ENCODE assay signal across 11 cellular contexts in the genomic region with DNA sequence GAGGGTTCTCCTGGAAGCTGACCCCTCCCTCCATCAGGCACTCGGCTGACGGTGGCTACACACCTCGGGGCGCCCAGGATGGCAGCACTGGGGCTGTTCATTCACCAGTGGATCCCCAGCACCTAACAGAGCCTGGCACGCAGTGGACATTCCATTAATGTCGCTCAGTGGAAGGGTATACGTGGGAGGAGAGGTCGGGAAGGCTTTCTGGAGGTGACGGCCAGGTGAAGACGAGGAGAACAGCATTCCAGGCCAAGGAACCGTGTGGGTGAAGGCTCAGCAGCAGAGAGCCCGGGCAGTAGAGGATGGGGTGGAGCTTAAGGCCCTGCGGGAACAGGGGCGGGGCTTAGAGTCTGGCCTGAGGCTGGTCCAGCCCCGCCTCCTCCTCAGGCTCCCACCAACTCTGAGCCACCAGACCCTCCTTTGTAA. TPM values are rescaled to one million over a fixed set of nuclear protein-coding genes. Genes with fewer than 3 reads are reported as not detected.
DNase-seq lines count a peak whose midpoint lies in the region; ATAC-seq and TF ChIP-seq lines count a peak whose summit lies in the region.
"Had no signal": no experiment of that assay in that cellular context is flagged by ENCODE, and none has a peak within 500 bp of the region (broad histone marks: within the 10 kb centered on the region; RNA-seq: fewer than 3 reads in every experiment).

No MANE protein-coding gene starts in this region.

- peak; percentile 25 for DNase-seq in activated naive CD8-positive, alpha-beta T cell treated with anti-CD3 and anti-CD28 coated beads, Interleukin-2, amount 50 U/mL, for 24 hours
- DNase-seq in activated naive CD8-positive, alpha-beta T cell treated with anti-CD3 and anti-CD28 coated beads for 36 hours: no peak
- DNase-seq in NOMO-1 treated with dmso at 0.1 percent for 144 hours (lab: John Stamatoyannopoulos, UW; ENCODE audit: unreplicated experiment): peak; percentile 37
- DNase-seq in erythroblast (lab: John Stamatoyannopoulos, UW): peak; percentile 24 to 47
- DNase-seq in transverse colon: peak; percentile 61
- no peak for DNase-seq in activated gamma-delta T cell (lab: John Stamatoyannopoulos, UW)
- DNase-seq: anterior cingulate cortex, hippocampal formation had no signal

- no peak overlapping the region for H3K27ac ChIP-seq in transverse colon

- no peaks in the 10 kb centered on the region for H3K4me1 Mint-ChIP-seq in activated naive CD8-positive, alpha-beta T cell treated with anti-CD3 and anti-CD28 coated beads, Interleukin-2, amount 50 U/mL, for 24 hours
- H3K4me1 Mint-ChIP-seq in activated naive CD8-positive, alpha-beta T cell treated with anti-CD3 and anti-CD28 coated beads for 36 hours: no peaks in the 10 kb centered on the region

- WGBS in transverse colon (ENCODE audit: low coverage in 1 of 2), 2 donors: 11% methylated on average over 14 of the region's 15 CpGs; no CpG with 5 or more reads in 1 of the 2 donors

- in situ Hi-C loops in transverse colon (cut with MboI; ENCODE audit: low pct_ligation_motif_present in 1 of 4, low pct_unique_long_range_greater_than_20kb in 1 of 4, low sequenced_read_pairs in 3 of 4): no loop called here

- H3K27ac Mint-ChIP-seq in activated naive CD8-positive, alpha-beta T cell treated with anti-CD3 and anti-CD28 coated beads, Interleukin-2, amount 50 U/mL, for 24 hours: no peak overlapping the region
- no peak overlapping the region for H3K27ac Mint-ChIP-seq in activated naive CD8-positive, alpha-beta T cell treated with anti-CD3 and anti-CD28 coated beads for 36 hours

- H3K9me3 Mint-ChIP-seq in activated naive CD8-positive, alpha-beta T cell treated with anti-CD3 and anti-CD28 coated beads, Interleukin-2, amount 50 U/mL, for 24 hours: no peaks in the 10 kb centered on the region
- no peaks in the 10 kb centered on the region for H3K9me3 Mint-ChIP-seq in activated naive CD8-positive, alpha-beta T cell treated with anti-CD3 and anti-CD28 coated beads for 36 hours

- no peaks in the 10 kb centered on the region for H3K9me3 ChIP-seq in transverse colon

- no peaks in the 10 kb centered on the region for H3K36me3 Mint-ChIP-seq in activated naive CD8-positive, alpha-beta T cell treated with anti-CD3 and anti-CD28 coated beads, Interleukin-2, amount 50 U/mL, for 24 hours (ENCODE audit: low read depth)
- H3K36me3 Mint-ChIP-seq in activated naive CD8-positive, alpha-beta T cell treated with anti-CD3 and anti-CD28 coated beads for 36 hours: no peaks in the 10 kb centered on the region

- no peak for ATAC-seq in activated naive CD8-positive, alpha-beta T cell treated with anti-CD3 and anti-CD28 coated beads, Interleukin-2, amount 50 U/mL, for 24 hours
- ATAC-seq in HG03175 (IDR thresholded peaks at IDR 0.05; ENCODE audit: unreplicated experiment): no peak
- ATAC-seq in GM18907 (IDR thresholded peaks at IDR 0.05; ENCODE audit: unreplicated experiment): no peak

- peaks cover 81% of the 10 kb centered on the region for H3K27me3 ChIP-seq in transverse colon

- no peak overlapping the region for H3K4me3 Mint-ChIP-seq in activated naive CD8-positive, alpha-beta T cell treated with anti-CD3 and anti-CD28 coated beads, Interleukin-2, amount 50 U/mL, for 24 hours
- no peak overlapping the region for H3K4me3 Mint-ChIP-seq in activated naive CD8-positive, alpha-beta T cell treated with anti-CD3 and anti-CD28 coated beads for 36 hours

- TF ChIP-seq CTCF in transverse colon (IDR thresholded peaks at IDR 0.05): no peak

- no peak for TF ChIP-seq EP300 in transverse colon (IDR thresholded peaks at IDR 0.05; ENCODE audit: low read depth)

- peaks cover 60% of the 10 kb centered on the region for H3K27me3 Mint-ChIP-seq in activated naive CD8-positive, alpha-beta T cell treated with anti-CD3 and anti-CD28 coated beads, Interleukin-2, amount 50 U/mL, for 24 hours
- peaks cover 74% of the 10 kb centered on the region for H3K27me3 Mint-ChIP-seq in activated naive CD8-positive, alpha-beta T cell treated with anti-CD3 and anti-CD28 coated beads for 36 hours

- no peak for TF ChIP-seq POLR2A in erythroblast (IDR thresholded peaks at IDR 0.05; ENCODE audit: low read length)
- TF ChIP-seq POLR2A in transverse colon (IDR thresholded peaks at IDR 0.05): no peak

- H3K4me1 ChIP-seq in transverse colon: peaks cover 10 to 33% (median 22%) of the 10 kb centered on the region in 4 donors

- intact Hi-C loops in transverse colon (cut with DNase I; ENCODE audit: low total_unique reads): no loop called here

- no peak overlapping the region for H3K4me3 ChIP-seq in transverse colon

- no peaks in the 10 kb centered on the region for H3K36me3 ChIP-seq in transverse colon

RNA-seq across cellular contexts. Expression of gene HS3ST6, which starts 2.5 kb away (rescaled TPM):
- total RNA-seq in activated naive CD8-positive, alpha-beta T cell treated with anti-CD3 and anti-CD28 coated beads for 36 hours: not detected
- 1 to 10 TPM in 2 of 4 donors, under 1 TPM in 1, not detected in 1; 1.00 to 4.4 (median 1.1) TPM for total RNA-seq in transverse colon
- total RNA-seq: renal cortical epithelial cell had no signal

RNA-seq across cellular contexts. Expression of gene MSRB1, which starts 22.3 kb away (rescaled TPM):
- 10 to 100 TPM; 21.3 to 22.4 TPM for total RNA-seq in activated naive CD8-positive, alpha-beta T cell treated with anti-CD3 and anti-CD28 coated beads for 36 hours
- total RNA-seq in transverse colon: 10 to 100 TPM; 13.9 to 56.5 (median 29.3) TPM

RNA-seq across cellular contexts. Expression of gene RPL3L, which starts 33.7 kb away (rescaled TPM):
- total RNA-seq in activated naive CD8-positive, alpha-beta T cell treated with anti-CD3 and anti-CD28 coated beads for 36 hours: not detected
- total RNA-seq in transverse colon: under 1 TPM in 1 of 4 donors, not detected in 3; 0.55 TPM
- total RNA-seq: renal cortical epithelial cell had no signal

RNA-seq across cellular contexts. Expression of gene NDUFB10, which starts 38.6 kb away (rescaled TPM):
- 100 to 1,000 TPM; 138 to 141 TPM for total RNA-seq in activated naive CD8-positive, alpha-beta T cell treated with anti-CD3 and anti-CD28 coated beads for 36 hours
- 100 to 1,000 TPM; 137 to 496 (median 250) TPM for total RNA-seq in transverse colon

RNA-seq across cellular contexts. Expression of gene RPS2, which starts 43.9 kb away (rescaled TPM):
- 1,000 to 10,000 TPM; 5,183 to 5,266 TPM for total RNA-seq in activated naive CD8-positive, alpha-beta T cell treated with anti-CD3 and anti-CD28 coated beads for 36 hours
- total RNA-seq in transverse colon: 1,000 to 10,000 TPM in 3 of 4 donors, 100 to 1,000 TPM in 1; 896 to 2,085 (median 1,613) TPM

Comparison
In these comparisons a context has a peak if more than half of its experiments do, and no peak if none do; other contexts are left out.
1. DNase-seq: peak in activated naive CD8-positive, alpha-beta T cell treated with anti-CD3 and anti-CD28 coated beads, Interleukin-2, amount 50 U/mL, for 24 hours (single experiment), NOMO-1 treated with dmso at 0.1 percent for 144 hours (single experiment), erythroblast (2 of 2) and transverse colon (single experiment); none in activated naive CD8-positive, alpha-beta T cell treated with anti-CD3 and anti-CD28 coated beads for 36 hours (single experiment) and activated gamma-delta T cell (single experiment).